Comparison of ENCODE assay signal across 31 cellular contexts in the genomic region with DNA sequence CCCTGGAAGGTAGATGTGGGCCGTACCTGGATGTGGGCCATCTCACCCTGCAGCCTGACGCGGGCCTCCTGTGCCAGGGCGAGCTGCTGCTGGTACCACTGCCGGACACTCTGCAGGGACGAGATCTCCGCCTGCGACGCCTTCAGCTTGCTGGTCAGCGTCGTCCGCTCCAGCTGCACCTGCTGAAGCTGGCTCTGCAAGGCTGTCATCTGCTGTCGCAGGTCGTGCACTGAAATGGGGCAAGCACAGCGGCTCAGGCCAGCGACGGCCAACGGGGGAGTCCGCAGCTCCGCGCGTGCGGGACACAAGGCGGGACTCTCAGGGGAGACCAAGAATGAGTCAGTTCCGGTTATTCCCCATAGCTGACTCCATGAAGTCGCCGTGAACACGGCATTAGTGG.
"Had no signal": no experiment of that assay in that cellular context is flagged by ENCODE, and none has a peak within 500 bp of the region (broad histone marks: within the 10 kb centered on the region; RNA-seq: fewer than 3 reads in every experiment).

No MANE protein-coding gene starts in this region.

- ATAC-seq: heart right ventricle; left cardiac atrium; left lobe of liver; lower lobe of right lung; natural killer cell; right cardiac atrium; stimulated activated effector memory CD8-positive, alpha-beta T cell treated with anti-CD3 and anti-CD28 coated beads, Interleukin-12 subunit alpha, Interleukin-12 subunit beta, amount 100 ng/mL, for 72 hours; upper lobe of right lung had no signal

- H3K4me1 ChIP-seq: lower lobe of right lung, neural progenitor cell, pancreas, prostate gland, sigmoid colon, spleen, suprapubic skin, tibial artery, upper lobe of right lung had no signal

- H3K27ac Mint-ChIP-seq: mesothelial cell of epicardium; natural killer cell; neural progenitor cell; stimulated activated effector memory CD8-positive, alpha-beta T cell treated with anti-CD3 and anti-CD28 coated beads, Interleukin-12 subunit alpha, Interleukin-12 subunit beta, amount 100 ng/mL, for 72 hours; stimulated activated naive CD8-positive, alpha-beta T cell treated with anti-CD3 and anti-CD28 coated beads, Interleukin-15, Interleukin-2, amounts not matched to agents 100 ng/mL and 50 ng/mL, for 24 hours had no signal

- H3K4me2 ChIP-seq: hepatocyte, neural progenitor cell had no signal

- H3K27ac ChIP-seq: heart right ventricle, hepatocyte, lower lobe of right lung, neural progenitor cell, pancreas, prostate gland, sigmoid colon, spleen, suprapubic skin, thoracic aorta, tibial artery, upper lobe of right lung had no signal

- H3K9me3 ChIP-seq: heart right ventricle, lower lobe of right lung, pancreas, prostate gland, sigmoid colon, spleen, suprapubic skin, thoracic aorta, tibial artery, upper lobe of right lung had no signal

- H3K27me3 ChIP-seq: heart right ventricle, hepatocyte, neural progenitor cell, pancreas, sigmoid colon, spleen, suprapubic skin, tibial artery, upper lobe of right lung had no signal

- H3K4me3 ChIP-seq: heart right ventricle, hepatocyte, lower lobe of right lung, neural progenitor cell, pancreas, prostate gland, sigmoid colon, spleen, suprapubic skin, thoracic aorta, tibial artery, upper lobe of right lung had no signal

- H3K36me3 ChIP-seq: neural progenitor cell had no signal

- H2AFZ ChIP-seq: hepatocyte, neural progenitor cell had no signal

- H3K4me3 Mint-ChIP-seq: mesothelial cell of epicardium; naive B cell; natural killer cell; nephron progenitor cell; neural progenitor cell; stimulated activated effector memory CD8-positive, alpha-beta T cell treated with anti-CD3 and anti-CD28 coated beads, Interleukin-12 subunit alpha, Interleukin-12 subunit beta, amount 100 ng/mL, for 72 hours; stimulated activated naive CD8-positive, alpha-beta T cell treated with anti-CD3 and anti-CD28 coated beads, Interleukin-15, Interleukin-2, amounts not matched to agents 100 ng/mL and 50 ng/mL, for 24 hours had no signal

- H3K36me3 Mint-ChIP-seq: natural killer cell had no signal

- DNase-seq: heart right ventricle; kidney glomerular epithelial cell; left cardiac atrium; lower lobe of right lung; mesendoderm; naive B cell; natural killer cell; nephron progenitor cell; posterior cingulate gyrus; retina; sigmoid colon; small intestine; spleen; stimulated activated CD4-positive, alpha-beta T cell treated with anti-CD3 and anti-CD28 coated beads, Interleukin-4, amount 100 ng/mL, for 24 hours; stimulated activated naive CD4-positive, alpha-beta T cell; tibial artery; trophoblast cell; upper lobe of right lung had no signal

- H3K9me3 Mint-ChIP-seq: mesothelial cell of epicardium; naive B cell; natural killer cell; nephron progenitor cell; neural progenitor cell; stimulated activated effector memory CD8-positive, alpha-beta T cell treated with anti-CD3 and anti-CD28 coated beads, Interleukin-12 subunit alpha, Interleukin-12 subunit beta, amount 100 ng/mL, for 72 hours; stimulated activated naive CD8-positive, alpha-beta T cell treated with anti-CD3 and anti-CD28 coated beads, Interleukin-15, Interleukin-2, amounts not matched to agents 100 ng/mL and 50 ng/mL, for 24 hours had no signal

- H3K4me1 Mint-ChIP-seq: nephron progenitor cell; neural progenitor cell; stimulated activated effector memory CD8-positive, alpha-beta T cell treated with anti-CD3 and anti-CD28 coated beads, Interleukin-12 subunit alpha, Interleukin-12 subunit beta, amount 100 ng/mL, for 72 hours had no signal

- FAIRE-seq: keratinocyte, pancreas, small intestine, urothelium cell line had no signal

- H3K27me3 Mint-ChIP-seq: naive B cell; stimulated activated naive CD8-positive, alpha-beta T cell treated with anti-CD3 and anti-CD28 coated beads, Interleukin-15, Interleukin-2, amounts not matched to agents 100 ng/mL and 50 ng/mL, for 24 hours had no signal
